In the genomic region with DNA sequence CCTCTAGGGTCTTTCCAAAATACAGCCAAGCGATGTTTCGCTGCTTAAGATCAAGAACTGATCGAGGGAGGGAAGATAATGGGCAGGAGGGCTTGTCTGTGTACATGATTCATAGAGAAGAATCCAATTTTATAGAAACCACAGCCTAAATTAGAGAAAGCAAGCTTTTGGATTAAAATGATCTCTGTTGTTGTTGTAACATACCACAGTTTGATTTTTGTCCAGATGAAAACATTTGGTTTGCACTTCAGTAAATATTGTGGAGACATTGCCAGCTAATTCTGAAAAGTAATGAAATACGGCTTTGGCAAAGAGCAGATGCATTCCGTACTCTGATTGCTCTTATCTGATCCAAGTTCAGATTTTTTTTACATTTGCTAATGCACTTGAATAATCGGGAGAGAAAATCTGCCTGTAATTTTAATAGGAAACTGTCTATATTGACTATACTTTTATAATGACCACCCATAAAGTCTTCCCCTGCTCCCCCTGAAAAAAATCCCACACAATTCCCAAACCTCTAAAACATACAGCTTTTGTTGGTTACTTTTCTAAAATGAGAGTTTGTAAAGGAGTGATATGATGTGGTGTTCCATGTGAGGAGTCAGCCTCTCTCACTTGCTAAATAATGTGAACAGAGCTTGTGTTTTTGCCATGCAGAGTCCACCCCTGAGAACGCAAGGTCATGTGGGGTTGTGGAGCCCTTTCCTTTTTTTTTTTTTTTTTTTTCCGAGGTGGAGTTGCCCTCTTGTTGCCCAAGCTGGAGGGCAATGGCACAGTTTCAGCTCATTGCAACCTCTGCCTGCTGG, we compare ENCODE assay signal across 19 cellular contexts.
DNase-seq lines count a peak whose midpoint lies in the region; ATAC-seq and TF ChIP-seq lines count a peak whose summit lies in the region.
"Had no signal": no experiment of that assay in that cellular context is flagged by ENCODE, and none has a peak within 500 bp of the region (broad histone marks: within the 10 kb centered on the region; RNA-seq: fewer than 3 reads in every experiment).

No MANE protein-coding gene starts in this region.

- TF ChIP-seq POLR2A in prostate gland (IDR thresholded peaks at IDR 0.05): no peak

- DNase-seq in AG20443 (ENCODE audit: low spot score) (peak; percentile 29), HCEC 1CT (peak; percentile 20), chondrocyte (ENCODE audit: low spot score) (no peak), memory B cell (ENCODE audit: low spot score in 2 of 2) (no peak), prostate gland (ENCODE audit: low spot score) (no peak), substantia nigra (lab: John Stamatoyannopoulos, UW) (no peak), Ammon's horn (ENCODE audit: low spot score) (no peak)
- DNase-seq: amygdala, immature natural killer cell, NCI-H1694, NCI-H526, RPMI8226, T-helper 9 cell, thyroid gland had no signal

- H3K27me3 Mint-ChIP-seq in chondrocyte (ENCODE audit: low read depth) (no peaks in the 10 kb centered on the region), memory B cell (no peaks in the 10 kb centered on the region)

- no peaks in the 10 kb centered on the region for H3K36me3 ChIP-seq in prostate gland
- H3K36me3 ChIP-seq: esophagus muscularis mucosa, thyroid gland had no signal

- intact Hi-C loops in prostate gland (cut with DNase I): no loop called here

- no peaks in the 10 kb centered on the region for H3K9me3 ChIP-seq in prostate gland
- H3K9me3 ChIP-seq: esophagus muscularis mucosa, thyroid gland had no signal

- H3K4me3 Mint-ChIP-seq in chondrocyte (ENCODE audit: unreplicated experiment) (no peak overlapping the region), memory B cell (no peak overlapping the region)
- H3K4me3 Mint-ChIP-seq: CD14-positive monocyte, immature natural killer cell had no signal

- H3K27ac Mint-ChIP-seq in chondrocyte (ENCODE audit: unreplicated experiment): peak overlapping the region; percentile 30
- peak overlapping the region; percentile 37 for H3K27ac Mint-ChIP-seq in memory B cell

- no peak for ATAC-seq in memory B cell (ENCODE audit: low read depth)
- ATAC-seq in GM18517 (IDR thresholded peaks at IDR 0.05; ENCODE audit: unreplicated experiment): no peak

- TF ChIP-seq CTCF in chondrocyte (IDR thresholded peaks at IDR 0.05) (no peak), prostate gland (IDR thresholded peaks at IDR 0.05) (no peak)

- H3K36me3 Mint-ChIP-seq in chondrocyte (ENCODE audit: low read depth) (no peaks in the 10 kb centered on the region), memory B cell (peaks cover 4% of the 10 kb centered on the region)
- H3K36me3 Mint-ChIP-seq: immature natural killer cell had no signal

- H3K27ac ChIP-seq in prostate gland (no peak overlapping the region), substantia nigra (ENCODE audit: low read depth, low read length, poor library complexity, severe bottlenecking) (no peak overlapping the region)
- H3K27ac ChIP-seq: coronary artery, HL-60, thyroid gland had no signal

- H3K4me3 ChIP-seq in prostate gland: no peak overlapping the region
- H3K4me3 ChIP-seq: coronary artery, esophagus muscularis mucosa, thyroid gland had no signal

- H3K4me1 ChIP-seq in prostate gland (replicated peaks): no peaks in the 10 kb centered on the region

- H3K27me3 ChIP-seq in prostate gland (replicated peaks; ENCODE audit: insufficient read depth): no peaks in the 10 kb centered on the region
- H3K27me3 ChIP-seq: esophagus muscularis mucosa, thyroid gland had no signal

- peaks cover 9% of the 10 kb centered on the region for H3K4me1 Mint-ChIP-seq in chondrocyte (ENCODE audit: low read depth)
- peaks cover 34% of the 10 kb centered on the region for H3K4me1 Mint-ChIP-seq in memory B cell

- 19% methylated on average over 8 of the region's 8 CpGs for WGBS in prostate gland

- no peaks in the 10 kb centered on the region for H3K9me3 Mint-ChIP-seq in chondrocyte (ENCODE audit: low read depth)
- no peaks in the 10 kb centered on the region for H3K9me3 Mint-ChIP-seq in memory B cell
- H3K9me3 Mint-ChIP-seq: CD14-positive monocyte, immature natural killer cell had no signal

Comparison
In these comparisons a context has a peak if more than half of its experiments do, and no peak if none do; other contexts are left out.
1. DNase-seq: peak in AG20443 (single experiment) and HCEC 1CT (single experiment); none in chondrocyte (single experiment), memory B cell (0 of 2), prostate gland (single experiment), substantia nigra (0 of 49) and Ammon's horn (single experiment).